26 cellular contexts compared by ENCODE assay signal in the genomic region with DNA sequence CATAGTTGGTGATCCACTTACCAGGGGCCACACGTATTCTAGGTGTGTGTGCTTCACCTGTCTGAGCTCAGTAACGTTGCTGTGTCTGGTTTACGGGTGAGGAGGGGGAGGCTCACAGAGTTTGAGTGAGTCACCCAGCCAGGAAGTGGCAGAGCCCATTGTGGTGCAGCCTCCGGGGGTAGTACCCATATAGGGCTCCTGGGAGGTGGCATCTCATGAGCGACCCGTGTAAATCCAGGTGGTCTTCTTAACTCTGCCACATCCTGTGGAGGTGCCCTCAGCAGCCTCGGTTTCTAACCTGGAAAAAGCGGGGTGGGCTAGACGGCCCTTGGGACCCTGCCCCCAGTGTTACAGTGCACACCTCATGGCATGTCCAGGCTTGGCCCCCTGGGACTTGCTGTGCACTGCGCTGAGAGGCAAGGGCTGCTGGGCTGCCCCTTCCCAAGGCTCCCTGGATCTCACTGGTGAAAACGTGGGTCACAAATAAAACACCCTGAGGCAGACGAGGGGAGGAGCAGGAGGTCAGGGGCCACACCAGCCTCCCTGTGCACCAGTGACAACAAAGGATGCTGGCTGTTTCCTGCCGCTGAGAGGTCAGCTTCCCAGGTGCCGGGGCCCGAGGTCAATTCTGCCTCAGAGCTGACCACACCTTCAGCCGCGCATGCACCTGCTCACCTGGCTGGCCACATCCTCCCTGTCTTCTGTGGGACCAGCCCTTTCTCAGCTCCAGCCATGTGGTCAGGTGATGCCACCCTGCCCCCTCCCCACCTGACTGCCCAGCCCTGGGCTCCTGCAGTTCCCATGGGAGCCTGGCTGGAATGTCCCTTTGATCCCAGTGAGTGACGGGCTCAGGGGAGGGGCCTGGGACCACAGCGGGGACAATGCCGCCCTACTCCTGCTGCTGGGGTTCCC.
A peak's percentile ranks its signal among the peaks of the same experiment; 100 is the strongest.
DNase-seq lines count a peak whose midpoint lies in the region; ATAC-seq, FAIRE-seq and TF ChIP-seq lines count a peak whose summit lies in the region.
"Had no signal": no experiment of that assay in that cellular context is flagged by ENCODE, and none has a peak within 500 bp of the region (broad histone marks: within the 10 kb centered on the region; RNA-seq: fewer than 3 reads in every experiment).

No MANE protein-coding gene starts in this region.

- TF ChIP-seq RAD21 in H1 (IDR thresholded peaks at IDR 0.05 in 1 of 2, conservative IDR thresholded peaks at IDR 0.05 in 1 of 2; ENCODE audit: low read depth in 2 of 2, low read length in 2 of 2): no peak

- H3K4me1 ChIP-seq in H1 (replicated peaks in 1 of 4; ENCODE audit: control insufficient read depth in 3 of 4, insufficient read depth in 4 of 4, low read length in 3 of 4): peaks cover 0 to 15% (median 3%) of the 10 kb centered on the region in 4 experiments; a peak in 3 of 7 replicates
- H3K4me1 ChIP-seq in neuronal stem cell (ENCODE audit: control insufficient read depth in 2 of 2, insufficient read depth in 1 of 2, low read depth in 1 of 2, low read length in 2 of 2): peaks cover 12 to 14% of the 10 kb centered on the region in 2 donors
- H3K4me1 ChIP-seq: ascending aorta, tibial nerve had no signal

- DNase-seq in ELF-1 (ENCODE audit: low read depth, low spot score): peak; percentile 59
- DNase-seq in Jurkat, Clone E6-1 (ENCODE audit: low read depth, low spot score): peak; percentile 59
- DNase-seq in H1 (ENCODE audit: low read depth in 1 of 2, low spot score in 2 of 2): no peak
- no peak for DNase-seq in neuronal stem cell (ENCODE audit: low spot score)
- DNase-seq in activated naive CD4-positive, alpha-beta T cell treated with anti-CD3 and anti-CD28 coated beads, Interleukin-2, amount 10 ng/mL, durations not matched to agents 7 days and 5 days: no peak
- DNase-seq in left ventricle myocardium superior: no peak
- DNase-seq: activated CD4-positive, alpha-beta T cell treated with anti-CD3 and anti-CD28 coated beads, Interleukin-2, amount 50 U/mL, for 48 hours; activated naive CD8-positive, alpha-beta T cell treated with anti-CD3 and anti-CD28 coated beads for 36 hours; central memory CD4-positive, alpha-beta T cell; GM23248; KG1; MM.1S; NCI-H1436; NCI-H2171 treated with DMSO at 0.1 percent for 48 hours; NCI-H82; right cardiac atrium; Right ventricle myocardium superior; stimulated activated naive CD4-positive, alpha-beta T cell treated with Interleukin-2 at 50 U/mL for 16 hours; T-helper 9 cell had no signal

- H3K23me2 ChIP-seq in H1 (ENCODE audit: low read depth, low read length): peaks cover 7% of the 10 kb centered on the region; the same call in 1 of the 2 replicates

- intact Hi-C loops in left ventricle myocardium superior (cut with micrococcal nuclease): no loop called here

- H3K36me3 ChIP-seq in H1 (ENCODE audit: control insufficient read depth in 2 of 4, insufficient read depth in 4 of 4, low read length in 3 of 4) (no peaks in the 10 kb centered on the region), neuronal stem cell (replicated peaks in 1 of 2; ENCODE audit: control insufficient read depth in 2 of 2, insufficient read depth in 2 of 2, low read length in 2 of 2) (no peaks in the 10 kb centered on the region)
- H3K36me3 ChIP-seq: ascending aorta, tibial nerve had no signal

- H3K4me1 Mint-ChIP-seq in activated naive CD4-positive, alpha-beta T cell treated with anti-CD3 and anti-CD28 coated beads, Interleukin-2, amount 10 ng/mL, durations not matched to agents 7 days and 5 days: peaks cover 4% of the 10 kb centered on the region
- H3K4me1 Mint-ChIP-seq: activated naive CD8-positive, alpha-beta T cell treated with anti-CD3 and anti-CD28 coated beads for 36 hours; memory B cell had no signal

- no peak overlapping the region for H3K27ac ChIP-seq in H1 (ENCODE audit: low read depth, low read length)
- no peak overlapping the region for H3K27ac ChIP-seq in neuronal stem cell (replicated peaks; ENCODE audit: low read length)
- H3K27ac ChIP-seq: ascending aorta, GM23248, tibial nerve had no signal

- no peak overlapping the region for H3K4ac ChIP-seq in H1 (replicated peaks; ENCODE audit: insufficient read length, low read depth, low read length)
- H3K4ac ChIP-seq in neuronal stem cell (ENCODE audit: low read length): no peak overlapping the region

- ATAC-seq in HG03439 (IDR thresholded peaks at IDR 0.05; ENCODE audit: unreplicated experiment): no peak
- no peak for ATAC-seq in left ventricle myocardium superior
- ATAC-seq: right cardiac atrium had no signal

- H3K4me3 Mint-ChIP-seq in activated naive CD4-positive, alpha-beta T cell treated with anti-CD3 and anti-CD28 coated beads, Interleukin-2, amount 10 ng/mL, durations not matched to agents 7 days and 5 days: no peak overlapping the region
- H3K4me3 Mint-ChIP-seq: activated naive CD8-positive, alpha-beta T cell treated with anti-CD3 and anti-CD28 coated beads for 36 hours; memory B cell had no signal

- H3K79me1 ChIP-seq in H1 (ENCODE audit: low read depth, low read length) (0 out of 2 replicates have a peak, but pooled peaks cover 4% of the 10 kb centered on the region), neuronal stem cell (ENCODE audit: low read depth, low read length) (peaks cover 3% of the 10 kb centered on the region)

- H3K56ac ChIP-seq in H1 (replicated peaks; ENCODE audit: insufficient read length, low read depth, low read length): no peak overlapping the region

- no peak overlapping the region for H4K5ac ChIP-seq in H1 (ENCODE audit: insufficient read length, low read depth, low read length)

- 0 out of 2 replicates have a peak overlapping the region, but pooled peaks have one; percentile 40 for H2BK20ac ChIP-seq in H1 (ENCODE audit: low read length)

- H3K18ac ChIP-seq in H1 (ENCODE audit: extremely low read depth, low read length) (no peak overlapping the region; the same call in 1 of the 2 replicates), neuronal stem cell (ENCODE audit: low read length) (peak overlapping the region; percentile 87)

- H3K4me2 ChIP-seq in H1 (ENCODE audit: insufficient read depth in 1 of 2, low read depth in 2 of 2, low read length in 2 of 2) (no peak overlapping the region), neuronal stem cell (ENCODE audit: insufficient read depth, low read length, poor library complexity, severe bottlenecking) (no peak overlapping the region)

- H3K27me3 ChIP-seq in H1 (replicated peaks in 1 of 4; ENCODE audit: control insufficient read depth in 3 of 4, extremely low read depth in 1 of 4, insufficient read depth in 3 of 4, low read length in 3 of 4) (no peaks in the 10 kb centered on the region), neuronal stem cell (ENCODE audit: control insufficient read depth in 3 of 3, insufficient read depth in 3 of 3, low read depth in 1 of 3, low read length in 3 of 3) (no peaks in the 10 kb centered on the region)
- H3K27me3 ChIP-seq: ascending aorta, tibial nerve had no signal

- H2BK5ac ChIP-seq in H1 (ENCODE audit: low read depth, low read length) (peak overlapping the region; percentile 10; the same call in 1 of the 2 replicates), neuronal stem cell (ENCODE audit: low read length) (peak overlapping the region; percentile 26)

- H2BK120ac ChIP-seq in H1 (replicated peaks; ENCODE audit: low read depth, low read length) (no peak overlapping the region), neuronal stem cell (ENCODE audit: low read depth, low read length) (peak overlapping the region; percentile 29)

- CTCF ChIA-PET in H1 (lab: Charles Lee; ENCODE audit: partially characterized antibody): interaction anchor here (1.0 to 1.2 kb wide), 2 partner anchors 12 to 232 kb away, joined by 3 to 4 read pairs; no protein-coding TSS in a partner anchor
- CTCF ChIA-PET in activated naive CD4-positive, alpha-beta T cell treated with anti-CD3 and anti-CD28 coated beads, Interleukin-2, amount 10 ng/mL, durations not matched to agents 7 days and 5 days (lab: Charles Lee): no interaction called here

- no peak overlapping the region for H3K9ac ChIP-seq in H1 (replicated peaks in 1 of 4; ENCODE audit: extremely low read depth in 1 of 4, low read depth in 3 of 4, low read length in 3 of 4)
- H3K9ac ChIP-seq in neuronal stem cell (ENCODE audit: low read depth, low read length, poor library complexity): no peak overlapping the region
- H3K9ac ChIP-seq: GM23248 had no signal

- H3K36me3 Mint-ChIP-seq in activated naive CD4-positive, alpha-beta T cell treated with anti-CD3 and anti-CD28 coated beads, Interleukin-2, amount 10 ng/mL, durations not matched to agents 7 days and 5 days: no peaks in the 10 kb centered on the region
- H3K36me3 Mint-ChIP-seq: activated naive CD8-positive, alpha-beta T cell treated with anti-CD3 and anti-CD28 coated beads for 36 hours; memory B cell had no signal

- H3K9me3 ChIP-seq in H1 (ENCODE audit: insufficient read depth in 2 of 2, low read depth in 1 of 2, low read length in 1 of 2) (peaks cover 0 to 4% of the 10 kb centered on the region in 2 experiments; a peak in 2 of 4 replicates), neuronal stem cell (replicated peaks in 1 of 2; ENCODE audit: control insufficient read depth in 2 of 2, insufficient read depth in 1 of 2, low read depth in 1 of 2, low read length in 2 of 2) (no peaks in the 10 kb centered on the region)
- H3K9me3 ChIP-seq: ascending aorta, tibial nerve had no signal

- H3K9me3 Mint-ChIP-seq in activated naive CD4-positive, alpha-beta T cell treated with anti-CD3 and anti-CD28 coated beads, Interleukin-2, amount 10 ng/mL, durations not matched to agents 7 days and 5 days: peaks cover 4% of the 10 kb centered on the region
- H3K9me3 Mint-ChIP-seq: activated naive CD8-positive, alpha-beta T cell treated with anti-CD3 and anti-CD28 coated beads for 36 hours; memory B cell had no signal

- H3K79me2 ChIP-seq in H1 (ENCODE audit: control insufficient read depth in 1 of 2, insufficient read depth in 2 of 2, low read length in 2 of 2): 0 out of 4 replicates have a peak, but pooled peaks cover 0 to 7% of the 10 kb centered on the region in 2 experiments

- no peak for FAIRE-seq in H1 (lab: Jason Lieb, UNC)
- FAIRE-seq: D721Med, endothelial cell of umbilical vein, G401.6 had no signal

- 88% methylated on average over 20 of the region's 20 CpGs; no CpG with 5 or more reads in 1 of the 2 experiments for WGBS in H1 (ENCODE audit: extremely low coverage in 1 of 2, insufficient coverage in 1 of 2, insufficient read length in 1 of 2, insufficient replicate concordance in 2 of 2, low coverage in 1 of 2, low lambda C conversion rate in 2 of 2, missing lambda C conversion rate in 1 of 2), 2 experiments
- WGBS in neuronal stem cell (ENCODE audit: extremely low coverage in 2 of 2, insufficient read length in 2 of 2, insufficient replicate concordance in 1 of 2), 2 donors: no CpG with 5 or more reads among the region's 20 CpGs

- no peak overlapping the region for H3K27ac Mint-ChIP-seq in activated naive CD4-positive, alpha-beta T cell treated with anti-CD3 and anti-CD28 coated beads, Interleukin-2, amount 10 ng/mL, durations not matched to agents 7 days and 5 days
- H3K27ac Mint-ChIP-seq: activated naive CD8-positive, alpha-beta T cell treated with anti-CD3 and anti-CD28 coated beads for 36 hours; memory B cell had no signal

- POLR2A ChIA-PET in H1 (lab: Charles Lee; ENCODE audit: partially characterized antibody): no interaction called here

- H2AK5ac ChIP-seq in H1 (ENCODE audit: low read depth, low read length) (no peak overlapping the region), neuronal stem cell (ENCODE audit: low read depth, low read length) (peak overlapping the region; percentile 77)

- H3K27me3 Mint-ChIP-seq in activated naive CD4-positive, alpha-beta T cell treated with anti-CD3 and anti-CD28 coated beads, Interleukin-2, amount 10 ng/mL, durations not matched to agents 7 days and 5 days: peaks cover 6% of the 10 kb centered on the region
- H3K27me3 Mint-ChIP-seq: activated naive CD8-positive, alpha-beta T cell treated with anti-CD3 and anti-CD28 coated beads for 36 hours; memory B cell had no signal

- peaks cover 0 to 9% of the 10 kb centered on the region in 2 experiments for H4K20me1 ChIP-seq in H1 (replicated peaks in 1 of 2; ENCODE audit: control insufficient read depth in 1 of 2, insufficient read depth in 2 of 2, low read length in 2 of 2)

- H2BK12ac ChIP-seq in H1 (ENCODE audit: low read depth, low read length) (no peak overlapping the region), neuronal stem cell (ENCODE audit: low read length) (peak overlapping the region; percentile 63)

- H4K8ac ChIP-seq in H1 (ENCODE audit: extremely low read depth, insufficient read depth, low read length) (no peak overlapping the region; the same call in 1 of the 2 replicates), neuronal stem cell (ENCODE audit: low read depth, low read length) (no peak overlapping the region)

- no peak overlapping the region for H3K4me3 ChIP-seq in Jurkat, Clone E6-1 (ENCODE audit: low read length)
- H3K4me3 ChIP-seq in H1 (ENCODE audit: extremely low read depth in 1 of 4, insufficient read depth in 2 of 4, low read depth in 3 of 4, low read length in 4 of 4): no peak overlapping the region
- H3K4me3 ChIP-seq in neuronal stem cell (ENCODE audit: low read length in 2 of 2): no peak overlapping the region
- H3K4me3 ChIP-seq: ascending aorta, GM23248, tibial nerve had no signal

- H4K91ac ChIP-seq in H1 (replicated peaks; ENCODE audit: insufficient read length, low read length) (peak overlapping the region; percentile 12), neuronal stem cell (ENCODE audit: low read depth, low read length, poor library complexity) (no peak overlapping the region)

- H2BK15ac ChIP-seq in H1 (ENCODE audit: low read length) (no peak overlapping the region), neuronal stem cell (ENCODE audit: low read length) (peak overlapping the region; percentile 35)

- H2AFZ ChIP-seq in H1 (ENCODE audit: low read length) (no peak overlapping the region), neuronal stem cell (ENCODE audit: low read length) (no peak overlapping the region)
- H2AFZ ChIP-seq: GM23248 had no signal

- no peak for TF ChIP-seq EP300 in H1 (IDR thresholded peaks at IDR 0.05; ENCODE audit: borderline replicate concordance in 1 of 2, low read depth in 2 of 2, low read length in 2 of 2)

- H3K23ac ChIP-seq in H1 (ENCODE audit: insufficient read length) (no peak overlapping the region), neuronal stem cell (ENCODE audit: low read depth, low read length, poor library complexity) (no peak overlapping the region)

- no peak for TF ChIP-seq CTCF in H1 (IDR thresholded peaks at IDR 0.05; ENCODE audit: control extremely low read depth in 1 of 3, insufficient read depth in 1 of 3, low read depth in 1 of 3, low read length in 3 of 3)

- no peak overlapping the region for H3K14ac ChIP-seq in H1 (ENCODE audit: insufficient read length)
- peak overlapping the region; percentile 42 for H3K14ac ChIP-seq in neuronal stem cell (ENCODE audit: low read length)

- no peak for TF ChIP-seq POLR2A in H1 (IDR thresholded peaks at IDR 0.05; ENCODE audit: control extremely low read depth in 1 of 2, low read depth in 2 of 2, low read length in 2 of 2)

Comparison
In these comparisons a context has a peak if more than half of its experiments do, and no peak if none do; other contexts are left out.
1. DNase-seq: peak in ELF-1 (single experiment) and Jurkat, Clone E6-1 (single experiment); none in H1 (0 of 2), neuronal stem cell (single experiment), activated naive CD4-positive, alpha-beta T cell treated with anti-CD3 and anti-CD28 coated beads, Interleukin-2, amount 10 ng/mL, durations not matched to agents 7 days and 5 days (single experiment) and left ventricle myocardium superior (single experiment).